ENCODE assay signal across 1 cellular context in genomic region chr15:74171965-74172541, GRCh38.
TF ChIP-seq lines count a peak whose summit lies in the region.

No MANE protein-coding gene starts in this region.

TF ChIP-seq in H1, 55 proteins besides CTCF, POLR2A, EP300 and RAD21:
- no peak for TF ChIP-seq BCL11A (IDR thresholded peaks at IDR 0.05; ENCODE audit: low read depth in 2 of 2, low read length in 2 of 2)
- TF ChIP-seq NRF1 (IDR thresholded peaks at IDR 0.05; ENCODE audit: low read depth, low read length), result no peak
- TF ChIP-seq CEBPB (IDR thresholded peaks at IDR 0.05; ENCODE audit: low read depth, low read length), result no peak
- no peak for TF ChIP-seq ASH2L (IDR thresholded peaks at IDR 0.05; ENCODE audit: low read length)
- no peak for TF ChIP-seq FOSL1 (IDR thresholded peaks at IDR 0.05; ENCODE audit: insufficient read depth, low read depth, low read length)
- no peak for TF ChIP-seq CHD2 (IDR thresholded peaks at IDR 0.05; ENCODE audit: low read length)
- TF ChIP-seq CTBP2 (IDR thresholded peaks at IDR 0.05; ENCODE audit: borderline replicate concordance, insufficient read depth, insufficient read length, low read length), result no peak
- no peak for TF ChIP-seq EGR1 (IDR thresholded peaks at IDR 0.05; ENCODE audit: borderline replicate concordance, low read depth, low read length)
- no peak for TF ChIP-seq SP1 (IDR thresholded peaks at IDR 0.05; ENCODE audit: low read depth, low read length)
- no peak for TF ChIP-seq RXRA (IDR thresholded peaks at IDR 0.05; ENCODE audit: insufficient read depth, low read depth, low read length)
- no peak for TF ChIP-seq GTF2F1 (IDR thresholded peaks at IDR 0.05; ENCODE audit: borderline replicate concordance, low read depth, low read length)
- TF ChIP-seq CREB1 (IDR thresholded peaks at IDR 0.05), result no peak
- no peak for TF ChIP-seq ZNF274 (IDR thresholded peaks at IDR 0.05; ENCODE audit: borderline replicate concordance, extremely low read depth, low read length)
TF ChIP-seq in H1: peak in this region for 0.
